In the genomic region with DNA sequence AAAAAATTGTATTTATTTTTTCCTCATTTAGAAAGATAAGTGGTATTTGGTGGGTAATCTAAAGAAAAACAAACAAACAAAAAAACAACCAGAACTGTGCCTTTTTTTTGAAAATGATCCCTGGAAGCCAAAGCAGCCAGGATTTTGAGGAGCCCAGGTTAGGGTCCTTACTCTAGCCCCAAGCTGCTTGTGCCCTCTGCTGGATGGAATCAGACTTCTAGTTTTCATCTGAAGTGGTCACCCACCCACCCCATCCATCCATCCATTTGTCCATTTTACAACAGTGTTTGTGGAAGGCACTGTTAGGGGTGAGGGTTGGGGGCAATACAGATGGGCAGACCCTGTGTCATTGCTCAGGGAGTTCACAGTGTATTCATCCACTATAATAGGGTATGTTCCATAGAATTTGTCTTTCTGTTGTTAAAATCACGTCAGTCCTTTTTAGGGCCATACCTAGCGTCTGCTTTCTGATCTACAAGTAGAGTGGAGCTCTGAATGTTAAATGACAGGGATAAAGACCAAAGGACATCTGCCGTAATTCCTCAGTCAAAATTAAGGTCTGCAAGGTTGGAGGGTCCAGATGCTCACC, we compare ENCODE assay signal across 8 cellular contexts. TPM values are rescaled to one million over a fixed set of nuclear protein-coding genes. Genes with fewer than 3 reads are reported as not detected.
DNase-seq lines count a peak whose midpoint lies in the region; ATAC-seq and TF ChIP-seq lines count a peak whose summit lies in the region.

No MANE protein-coding gene starts in this region.

- intact Hi-C loops in activated CD8-positive, alpha-beta T cell treated with anti-CD3 and anti-CD28 coated beads for 36 hours (cut with micrococcal nuclease), result no loop called here

- peak; percentile 35 for DNase-seq in stimulated activated CD4-positive, alpha-beta T cell treated with anti-CD3 and anti-CD28 coated beads, Interleukin-15, amount 100 ng/mL, for 24 hours
- DNase-seq in stimulated activated CD4-positive, alpha-beta T cell treated with anti-CD3 and anti-CD28 coated beads, Interleukin-4, amount 100 ng/mL, for 1 hour, result no peak
- peak; percentile 28 for DNase-seq in MV-4-11 (lab: John Stamatoyannopoulos, UW)
- DNase-seq in activated CD8-positive, alpha-beta T cell treated with anti-CD3 and anti-CD28 coated beads for 36 hours, result peak; percentile 56
- DNase-seq in kidney glomerular epithelial cell (lab: John Stamatoyannopoulos, UW), result peak; percentile 10
- no peak for DNase-seq in DMS153 (lab: John Stamatoyannopoulos, UW)

- no peaks in the 10 kb centered on the region for H3K9me3 Mint-ChIP-seq in activated CD8-positive, alpha-beta T cell treated with anti-CD3 and anti-CD28 coated beads for 36 hours

- peaks cover 35% of the 10 kb centered on the region for H3K4me1 Mint-ChIP-seq in activated CD8-positive, alpha-beta T cell treated with anti-CD3 and anti-CD28 coated beads for 36 hours (ENCODE audit: low read depth)

- peak; percentile 73 for TF ChIP-seq CTCF in activated CD8-positive, alpha-beta T cell treated with anti-CD3 and anti-CD28 coated beads for 36 hours (IDR thresholded peaks at IDR 0.05)

- POLR2A ChIA-PET in activated CD8-positive, alpha-beta T cell treated with anti-CD3 and anti-CD28 coated beads for 36 hours (lab: Charles Lee), result interaction anchor here (0.6 to 1.5 kb wide), 3 partner anchors 10 to 426 kb away, joined by 3 to 6 read pairs (median 3); no protein-coding TSS in a partner anchor

- H3K27me3 Mint-ChIP-seq in activated CD8-positive, alpha-beta T cell treated with anti-CD3 and anti-CD28 coated beads for 36 hours, result no peaks in the 10 kb centered on the region

- ATAC-seq in activated CD8-positive, alpha-beta T cell treated with anti-CD3 and anti-CD28 coated beads for 36 hours, result no peak
- ATAC-seq in HG03025 (IDR thresholded peaks at IDR 0.05; ENCODE audit: low FRiP score, unreplicated experiment), result no peak
- no peak for ATAC-seq in HG03196 (IDR thresholded peaks at IDR 0.05; ENCODE audit: unreplicated experiment)

- H3K27ac Mint-ChIP-seq in activated CD8-positive, alpha-beta T cell treated with anti-CD3 and anti-CD28 coated beads for 36 hours, result no peak overlapping the region

- H3K4me3 Mint-ChIP-seq in activated CD8-positive, alpha-beta T cell treated with anti-CD3 and anti-CD28 coated beads for 36 hours, result no peak overlapping the region

- H3K36me3 Mint-ChIP-seq in activated CD8-positive, alpha-beta T cell treated with anti-CD3 and anti-CD28 coated beads for 36 hours (ENCODE audit: low read depth), result peaks cover 21% of the 10 kb centered on the region

- CTCF ChIA-PET in activated CD8-positive, alpha-beta T cell treated with anti-CD3 and anti-CD28 coated beads for 36 hours (lab: Charles Lee), result interaction anchor here (0.8 to 12.2 kb wide), 14 partner anchors 10 to 120 kb away, joined by 3 to 146 read pairs (median 6); no protein-coding TSS in a partner anchor

RNA-seq across cellular contexts. Expression of a gene that starts 3.0 kb away (rescaled TPM):
- total RNA-seq in activated CD8-positive, alpha-beta T cell treated with anti-CD3 and anti-CD28 coated beads for 36 hours, result 10 to 100 TPM; 26.7 to 29.6 TPM

RNA-seq across cellular contexts. Expression of a gene that starts 3.6 kb away (rescaled TPM):
- 10 to 100 TPM; 60.5 to 63.5 TPM for total RNA-seq in activated CD8-positive, alpha-beta T cell treated with anti-CD3 and anti-CD28 coated beads for 36 hours

RNA-seq across cellular contexts. Expression of a gene that starts 55.1 kb away (rescaled TPM):
- total RNA-seq in activated CD8-positive, alpha-beta T cell treated with anti-CD3 and anti-CD28 coated beads for 36 hours, result not detected

RNA-seq across cellular contexts. Expression of a gene that starts 59.5 kb away (rescaled TPM):
- 10 to 100 TPM; 13.2 to 15.6 TPM for total RNA-seq in activated CD8-positive, alpha-beta T cell treated with anti-CD3 and anti-CD28 coated beads for 36 hours

Comparison
In these comparisons a context has a peak if more than half of its experiments do, and no peak if none do; other contexts are left out.
1. DNase-seq: peak in stimulated activated CD4-positive, alpha-beta T cell treated with anti-CD3 and anti-CD28 coated beads, Interleukin-15, amount 100 ng/mL, for 24 hours (single experiment), MV-4-11 (single experiment), activated CD8-positive, alpha-beta T cell treated with anti-CD3 and anti-CD28 coated beads for 36 hours (single experiment) and kidney glomerular epithelial cell (single experiment); none in stimulated activated CD4-positive, alpha-beta T cell treated with anti-CD3 and anti-CD28 coated beads, Interleukin-4, amount 100 ng/mL, for 1 hour (single experiment) and DMS153 (single experiment).